ENCODE assay signal across 24 cellular contexts in genomic region chr17:37574427-37574826, GRCh38.
"Had no signal": no experiment of that assay in that cellular context is flagged by ENCODE, and none has a peak within 500 bp of the region (broad histone marks: within the 10 kb centered on the region; RNA-seq: fewer than 3 reads in every experiment).

No MANE protein-coding gene starts in this region.

- H3K9me3 ChIP-seq: colonic mucosa, Peyer's patch had no signal

- H3K27me3 ChIP-seq: brain microvascular endothelial cell, cardiac muscle cell, colonic mucosa, Peyer's patch had no signal

- H3K36me3 ChIP-seq: colonic mucosa had no signal

- H3K4me3 Mint-ChIP-seq: activated naive CD4-positive, alpha-beta T cell treated with anti-CD3 and anti-CD28 coated beads for 36 hours; T-helper 17 cell; WTC11 had no signal

- H3K27me3 Mint-ChIP-seq: T-helper 17 cell had no signal

- H3K4me1 ChIP-seq: colonic mucosa, Peyer's patch had no signal

- H3K4me1 Mint-ChIP-seq: WTC11 had no signal

- ATAC-seq: T-helper 17 cell, WTC11 had no signal

- H3K27ac ChIP-seq: brain microvascular endothelial cell, cardiac muscle cell, colonic mucosa, Peyer's patch, RWPE1 had no signal

- H3K4me3 ChIP-seq: cardiac muscle cell, colonic mucosa, Peyer's patch had no signal

- H3K27ac Mint-ChIP-seq: activated naive CD4-positive, alpha-beta T cell treated with anti-CD3 and anti-CD28 coated beads for 36 hours; T-helper 17 cell; WTC11 had no signal

- DNase-seq: activated CD4-positive, alpha-beta T cell treated with anti-CD3 and anti-CD28 coated beads for 48 hours; activated CD4-positive, alpha-beta T cell treated with anti-CD3 and anti-CD28 coated beads, Interleukin-2, amount 50 U/mL, for 4 hours; activated CD4-positive, CD25-positive, alpha-beta regulatory T cell treated with anti-CD3 and anti-CD28 coated beads, Interleukin-2, amount 50 U/mL, for 72 hours; activated CD8-positive, alpha-beta memory T cell treated with anti-CD3 and anti-CD28 coated beads for 24 hours; activated gamma-delta T cell; activated naive CD4-positive, alpha-beta T cell treated with anti-CD3 and anti-CD28 coated beads for 36 hours; amygdala; brain microvascular endothelial cell; colonic mucosa; MM.1S; NCI-H1105; NCI-H1436; NCI-H1694 treated with DMSO at 0.1 percent for 48 hours; NCI-H2029 treated with DMSO at 0.1 percent for 48 hours; NCI-H510A treated with DMSO at 0.1 percent for 48 hours; NCI-H69; NK-92 treated with Interleukin-12 subunit alpha and Interleukin-12 subunit beta, amount 100 ng/mL, for 24 hours; Peyer's patch; SHP77 treated with DMSO at 0.1 percent for 48 hours; T-helper 17 cell; T-helper 9 cell had no signal
